8 cellular contexts compared by ENCODE assay signal in genomic region chr4:142405021-142405991, GRCh38.
DNase-seq lines count a peak whose midpoint lies in the region; ATAC-seq lines count a peak whose summit lies in the region.

No MANE protein-coding gene starts in this region.

- H3K4ac ChIP-seq in mesenchymal stem cell (ENCODE audit: low read depth in 1 of 2, low read length in 2 of 2) = peak overlapping the region; percentile 21 to 64

- H3K4me2 ChIP-seq in mesenchymal stem cell (ENCODE audit: low read length, poor library complexity, severe bottlenecking) = peak overlapping the region; percentile 73

- peaks cover 57% of the 10 kb centered on the region for H3K4me1 Mint-ChIP-seq in activated CD4-positive, alpha-beta T cell treated with anti-CD3 and anti-CD28 coated beads, Interleukin-2, amount 10 ng/mL, durations not matched to agents 24 days and 14 days

- H3K14ac ChIP-seq in mesenchymal stem cell (ENCODE audit: low read length in 2 of 2) = peak overlapping the region in 1 of 2 experiments; percentile 28

- peak; percentile 85 for DNase-seq in Caki2 (ENCODE audit: low read depth)
- peak; percentile 96 for DNase-seq in LHCN-M2 (ENCODE audit: low read depth)
- DNase-seq in activated CD4-positive, alpha-beta T cell treated with anti-CD3 and anti-CD28 coated beads, Interleukin-2, amount 10 ng/mL, durations not matched to agents 24 days and 14 days = peak; percentile 88
- DNase-seq in mesenchymal stem cell = peak; percentile 79
- DNase-seq in stimulated activated CD8-positive, alpha-beta memory T cell treated with anti-CD3 and anti-CD28 coated beads, Interleukin-7, amount 100 ng/mL, for 48 hours (ENCODE audit: extremely low read depth in 1 of 2, low read depth in 1 of 2) = peak; percentile 17 to 48
- DNase-seq in NCI-H2171 (lab: John Stamatoyannopoulos, UW) = no peak

- intact Hi-C loops in activated CD4-positive, alpha-beta T cell treated with anti-CD3 and anti-CD28 coated beads, Interleukin-2, amount 10 ng/mL, durations not matched to agents 24 days and 14 days (cut with micrococcal nuclease) = loop anchor here (1.0 to 10.0 kb wide), 8 partner anchors 9 to 779 kb away; partner anchors contain the start of genes INPP4B and USP38

- H3K9me3 Mint-ChIP-seq in activated CD4-positive, alpha-beta T cell treated with anti-CD3 and anti-CD28 coated beads, Interleukin-2, amount 10 ng/mL, durations not matched to agents 24 days and 14 days = no peaks in the 10 kb centered on the region

- H3K4me3 Mint-ChIP-seq in activated CD4-positive, alpha-beta T cell treated with anti-CD3 and anti-CD28 coated beads, Interleukin-2, amount 10 ng/mL, durations not matched to agents 24 days and 14 days = peak overlapping the region; percentile 95

- H3K27me3 Mint-ChIP-seq in activated CD4-positive, alpha-beta T cell treated with anti-CD3 and anti-CD28 coated beads, Interleukin-2, amount 10 ng/mL, durations not matched to agents 24 days and 14 days = no peaks in the 10 kb centered on the region

- no peaks in the 10 kb centered on the region for H3K9me3 ChIP-seq in duodenal mucosa (ENCODE audit: control insufficient read depth in 1 of 2, low read length in 2 of 2)
- H3K9me3 ChIP-seq in mesenchymal stem cell (ENCODE audit: control insufficient read depth, low read length) = no peaks in the 10 kb centered on the region

- peaks cover 0 to 11% of the 10 kb centered on the region in 2 donors for H3K4me1 ChIP-seq in duodenal mucosa (ENCODE audit: control insufficient read depth in 1 of 2, insufficient read depth in 2 of 2, low read length in 2 of 2)
- peaks cover 6% of the 10 kb centered on the region for H3K4me1 ChIP-seq in mesenchymal stem cell (ENCODE audit: control insufficient read depth, insufficient read depth, low read depth, low read length)

- peak overlapping the region; percentile 49 for H2BK120ac ChIP-seq in mesenchymal stem cell (ENCODE audit: low read depth, low read length)

- peak overlapping the region; percentile 63 to 67 for H2BK12ac ChIP-seq in mesenchymal stem cell (ENCODE audit: low read length in 2 of 2)

- ATAC-seq in GM21723 (IDR thresholded peaks at IDR 0.05; ENCODE audit: unreplicated experiment) = peak; percentile 61

- H2AFZ ChIP-seq in mesenchymal stem cell (ENCODE audit: low read depth, low read length) = peak overlapping the region; percentile 44

- H3K9ac ChIP-seq in duodenal mucosa (ENCODE audit: low read depth in 1 of 2, low read length in 2 of 2) (peak overlapping the region; percentile 11 to 32), mesenchymal stem cell (ENCODE audit: low read length) (peak overlapping the region; percentile 91)

- WGBS in mesenchymal stem cell = 56% methylated on average over 14 of the region's 14 CpGs

- peak overlapping the region; percentile 83 to 84 for H3K18ac ChIP-seq in mesenchymal stem cell (ENCODE audit: low read depth in 1 of 2, low read length in 2 of 2)

- in situ Hi-C loops in Caki2 (cut with HindIII; ENCODE audit: low pct_unique_long_range_greater_than_20kb, low sequenced_read_pairs) = no loop called here

- peak overlapping the region; percentile 69 to 79 for H3K4me3 ChIP-seq in duodenal mucosa (ENCODE audit: low read depth in 1 of 2, low read length in 2 of 2)
- peak overlapping the region; percentile 49 to 83 for H3K4me3 ChIP-seq in mesenchymal stem cell (ENCODE audit: insufficient read depth in 1 of 2, low read depth in 1 of 2, low read length in 2 of 2)

- H3K27ac Mint-ChIP-seq in activated CD4-positive, alpha-beta T cell treated with anti-CD3 and anti-CD28 coated beads, Interleukin-2, amount 10 ng/mL, durations not matched to agents 24 days and 14 days = peak overlapping the region; percentile 100

- H3K36me3 Mint-ChIP-seq in activated CD4-positive, alpha-beta T cell treated with anti-CD3 and anti-CD28 coated beads, Interleukin-2, amount 10 ng/mL, durations not matched to agents 24 days and 14 days (ENCODE audit: low read depth) = peaks cover 18% of the 10 kb centered on the region

- H3K36me3 ChIP-seq in duodenal mucosa (ENCODE audit: control insufficient read depth in 1 of 2, insufficient read depth in 2 of 2, low read length in 2 of 2) = no peaks in the 10 kb centered on the region
- no peaks in the 10 kb centered on the region for H3K36me3 ChIP-seq in mesenchymal stem cell (ENCODE audit: control insufficient read depth in 1 of 2, insufficient read depth in 2 of 2, low read depth in 1 of 2, low read length in 2 of 2)

- H3K23ac ChIP-seq in mesenchymal stem cell (ENCODE audit: low read length in 2 of 2) = peak overlapping the region in 1 of 2 experiments; percentile 97

- H4K8ac ChIP-seq in mesenchymal stem cell (ENCODE audit: low read length) = peak overlapping the region; percentile 71

- H3K27ac ChIP-seq in duodenal mucosa (ENCODE audit: low read depth, low read length) (no peak overlapping the region), mesenchymal stem cell (ENCODE audit: low read length, poor library complexity, severe bottlenecking) (peak overlapping the region; percentile 99)

- H2BK5ac ChIP-seq in mesenchymal stem cell (ENCODE audit: low read depth, low read length, poor library complexity, severe bottlenecking) = peak overlapping the region; percentile 80

- H2BK15ac ChIP-seq in mesenchymal stem cell (ENCODE audit: low read depth, poor library complexity, severe bottlenecking) = no peak overlapping the region

- no peak overlapping the region for H4K91ac ChIP-seq in mesenchymal stem cell (ENCODE audit: low read length)

- H3K79me1 ChIP-seq in mesenchymal stem cell (replicated peaks; ENCODE audit: low read length, poor library complexity, severe bottlenecking) = peaks cover 3% of the 10 kb centered on the region

- H2AK5ac ChIP-seq in mesenchymal stem cell (ENCODE audit: low read length, severe bottlenecking) = peak overlapping the region; percentile 94

- H3K27me3 ChIP-seq in duodenal mucosa (ENCODE audit: control insufficient read depth in 1 of 2, insufficient read depth in 2 of 2, low read length in 2 of 2) (no peaks in the 10 kb centered on the region), mesenchymal stem cell (ENCODE audit: control insufficient read depth in 1 of 2, insufficient read depth in 1 of 2, low read length in 2 of 2) (no peaks in the 10 kb centered on the region)
